Comparison of ENCODE assay signal across 5 cellular contexts in the genomic region with DNA sequence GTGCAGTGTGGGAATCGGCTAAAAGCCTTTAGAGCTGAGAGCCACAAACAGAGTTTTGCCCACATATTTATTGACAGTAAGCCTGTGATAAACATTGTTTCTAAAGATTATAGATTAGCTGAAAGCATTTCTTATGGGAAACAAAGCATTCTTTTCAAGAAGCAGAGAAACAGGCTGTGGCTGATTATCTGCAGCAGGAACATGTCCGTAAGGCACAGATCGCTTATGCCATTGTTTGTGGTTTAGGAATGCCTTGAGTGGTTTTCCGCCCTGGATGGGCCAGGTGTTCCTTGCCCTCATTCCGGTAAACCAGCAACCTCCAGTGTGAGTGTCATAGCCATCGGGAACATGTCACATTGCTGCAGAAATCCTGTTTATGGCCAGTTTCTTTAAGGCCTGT.
"Had no signal": no experiment of that assay in that cellular context is flagged by ENCODE, and none has a peak within 500 bp of the region (broad histone marks: within the 10 kb centered on the region; RNA-seq: fewer than 3 reads in every experiment).

No MANE protein-coding gene starts in this region.

- H3K4me3 ChIP-seq: K562 had no signal

- FAIRE-seq: HTR-8/SVneo, K562 had no signal

- DNase-seq: IMR-90, KBM-7 had no signal

- H3K27ac ChIP-seq: HL-60 had no signal

- ATAC-seq: K562 had no signal
